13 cellular contexts compared by ENCODE assay signal in genomic region chr4:2761035-2761923, GRCh38. TPM values are rescaled to one million over a fixed set of nuclear protein-coding genes. Genes with fewer than 3 reads are reported as not detected.
DNase-seq lines count a peak whose midpoint lies in the region; ATAC-seq and TF ChIP-seq lines count a peak whose summit lies in the region.
"Had no signal": no experiment of that assay in that cellular context is flagged by ENCODE, and none has a peak within 500 bp of the region (broad histone marks: within the 10 kb centered on the region; RNA-seq: fewer than 3 reads in every experiment).

No MANE protein-coding gene starts in this region.

- no peak overlapping the region for H3K4me3 Mint-ChIP-seq in H9

- H3K4me2 ChIP-seq in H9 (ENCODE audit: insufficient read depth, insufficient read length, low read length) (no peak overlapping the region), mesendoderm (ENCODE audit: low read length) (no peak overlapping the region)

- no peak overlapping the region for H2BK5ac ChIP-seq in H9 (ENCODE audit: insufficient read length, low read length)
- H2BK5ac ChIP-seq in mesendoderm (ENCODE audit: low read length), result no peak overlapping the region

- H3K27ac ChIP-seq in H9 (ENCODE audit: insufficient read length, low read depth, low read length) (no peak overlapping the region), mesendoderm (ENCODE audit: low read depth, low read length) (no peak overlapping the region)
- H3K27ac ChIP-seq: heart left ventricle had no signal

- no peaks in the 10 kb centered on the region for H4K20me1 ChIP-seq in H9 (ENCODE audit: control insufficient read depth, insufficient read depth, insufficient read length)

- no peak overlapping the region for H2AK5ac ChIP-seq in H9 (ENCODE audit: insufficient read length, low read length)
- H2AK5ac ChIP-seq in mesendoderm (ENCODE audit: low read length), result no peak overlapping the region

- H3K27me3 ChIP-seq in H9 (ENCODE audit: insufficient read depth, low read length) (no peaks in the 10 kb centered on the region), mesendoderm (ENCODE audit: insufficient read depth, low read length, poor library complexity) (no peaks in the 10 kb centered on the region)
- H3K27me3 ChIP-seq: heart left ventricle had no signal

- H3K4me1 ChIP-seq in H9 (ENCODE audit: insufficient read depth, low read length) (no peaks in the 10 kb centered on the region), mesendoderm (ENCODE audit: control insufficient read depth, low read depth, low read length) (peaks cover 2% of the 10 kb centered on the region)

- H2BK120ac ChIP-seq in H9 (ENCODE audit: low read depth, low read length, poor library complexity, severe bottlenecking), result no peak overlapping the region
- H2BK120ac ChIP-seq in mesendoderm (ENCODE audit: low read depth, low read length), result no peak overlapping the region

- no peak overlapping the region for H2AFZ ChIP-seq in H9 (ENCODE audit: low read length)

- no peaks in the 10 kb centered on the region for H3K23me2 ChIP-seq in H9 (ENCODE audit: insufficient read length, low read depth, low read length, poor library complexity, severe bottlenecking)

- H2BK20ac ChIP-seq in H9 (ENCODE audit: low read depth, low read length, poor library complexity, severe bottlenecking), result no peak overlapping the region

- no CpG with 5 or more reads among the region's 14 CpGs for WGBS in H9 (ENCODE audit: extremely low coverage, insufficient read length, low lambda C conversion rate)
- no CpG with 5 or more reads among the region's 14 CpGs for WGBS in mesendoderm (ENCODE audit: extremely low coverage, insufficient coverage, low lambda C conversion rate)

- no peak overlapping the region for H2BK15ac ChIP-seq in H9 (ENCODE audit: low read depth, low read length)
- no peak overlapping the region for H2BK15ac ChIP-seq in mesendoderm (replicated peaks; ENCODE audit: low read depth)

- H3T11ph ChIP-seq in H9 (ENCODE audit: low read length), result no peak overlapping the region

- no peak overlapping the region for H4K5ac ChIP-seq in H9 (ENCODE audit: insufficient read length, low read depth, low read length)
- H4K5ac ChIP-seq in mesendoderm (ENCODE audit: low read length), result no peak overlapping the region

- no peak overlapping the region for H3K4me3 ChIP-seq in cardiac fibroblast (replicated peaks in 1 of 2; ENCODE audit: low read depth in 2 of 2, low read length in 2 of 2)
- no peak overlapping the region for H3K4me3 ChIP-seq in mesendoderm (ENCODE audit: low read length)
- H3K4me3 ChIP-seq: heart left ventricle had no signal

- H3K9me3 Mint-ChIP-seq in H9, result peaks cover 6 to 12% of the 10 kb centered on the region in 2 experiments; a peak in 3 of 5 replicates

- H3K79me1 ChIP-seq in H9 (ENCODE audit: insufficient read depth, low read depth, low read length, poor library complexity, severe bottlenecking) (no peaks in the 10 kb centered on the region), mesendoderm (ENCODE audit: low read length) (no peaks in the 10 kb centered on the region)

- no peaks in the 10 kb centered on the region for H3K9me3 ChIP-seq in H9 (ENCODE audit: control insufficient read depth, low read depth, low read length)
- H3K9me3 ChIP-seq: heart left ventricle had no signal

- H3K18ac ChIP-seq in H9 (ENCODE audit: insufficient read length, low read depth, low read length), result no peak overlapping the region
- H3K18ac ChIP-seq in mesendoderm (ENCODE audit: low read length), result no peak overlapping the region

- peaks cover 0 to 6% (median 3%) of the 10 kb centered on the region in 3 experiments; a peak in 4 of 7 replicates for H3K36me3 Mint-ChIP-seq in H9 (ENCODE audit: insufficient read depth in 1 of 3, low read depth in 3 of 3)
- H3K36me3 Mint-ChIP-seq: brain had no signal

- H3K9ac ChIP-seq in H9 (ENCODE audit: extremely low read depth, insufficient read length, low read length) (no peak overlapping the region), mesendoderm (ENCODE audit: low read length) (no peak overlapping the region)

- peaks cover 2% of the 10 kb centered on the region for H3K27me3 Mint-ChIP-seq in H9 (ENCODE audit: low read depth)

- no peak overlapping the region for H3K14ac ChIP-seq in H9 (ENCODE audit: insufficient read depth, low read length)

- H3K79me2 ChIP-seq in H9 (ENCODE audit: insufficient read depth, low read length) (no peaks in the 10 kb centered on the region), mesendoderm (ENCODE audit: control insufficient read depth, insufficient read depth, low read length) (no peaks in the 10 kb centered on the region)

- H3K23ac ChIP-seq in H9 (ENCODE audit: insufficient read length, low read depth, low read length), result no peak overlapping the region
- H3K23ac ChIP-seq in mesendoderm (ENCODE audit: low read length), result no peak overlapping the region

- H3K56ac ChIP-seq in H9 (ENCODE audit: insufficient read length, low read depth, low read length) (no peak overlapping the region), mesendoderm (ENCODE audit: low read length) (peak overlapping the region; percentile 25)

- no peak overlapping the region for H3K27ac Mint-ChIP-seq in H9

- DNase-seq in D341Med (ENCODE audit: low spot score) (peak; percentile 13), H9 (peak; percentile 64), cardiac fibroblast (ENCODE audit: low read depth in 2 of 2) (no peak), mesendoderm (peak; percentile 41), GF-D8 (lab: John Stamatoyannopoulos, UW) (no peak), NCI-H1436 (lab: John Stamatoyannopoulos, UW) (no peak)
- DNase-seq: heart left ventricle; NCI-H82; retina; stimulated activated naive CD4-positive, alpha-beta T cell treated with Interleukin-2 at 50 U/mL for 16 hours had no signal

- H4K8ac ChIP-seq in H9 (replicated peaks; ENCODE audit: insufficient read length, low read depth, low read length) (no peak overlapping the region), mesendoderm (ENCODE audit: low read depth, low read length) (no peak overlapping the region)

- H3K4ac ChIP-seq in H9 (ENCODE audit: low read depth, low read length) (no peak overlapping the region), mesendoderm (ENCODE audit: low read depth, low read length) (no peak overlapping the region)

- peak; percentile 38; the same call in 1 of the 3 replicates for TF ChIP-seq CTCF in H9 (conservative IDR thresholded peaks at IDR 0.05)
- peak; percentile 18 for TF ChIP-seq CTCF in cardiac fibroblast (IDR thresholded peaks at IDR 0.05; ENCODE audit: low read depth, low read length)

- no peak overlapping the region for H2BK12ac ChIP-seq in H9 (ENCODE audit: insufficient read length, low read depth, low read length)

- ATAC-seq in GM21717 (IDR thresholded peaks at IDR 0.05; ENCODE audit: unreplicated experiment) (no peak), HG03025 (IDR thresholded peaks at IDR 0.05; ENCODE audit: low FRiP score, unreplicated experiment) (no peak)

- no peak overlapping the region for H4K91ac ChIP-seq in H9 (ENCODE audit: insufficient read length, low read depth, low read length)

- no peaks in the 10 kb centered on the region for H3K36me3 ChIP-seq in mesendoderm (ENCODE audit: control insufficient read depth, insufficient read depth, low read length)
- H3K36me3 ChIP-seq: heart left ventricle had no signal

- H3K4me1 Mint-ChIP-seq in H9, result peaks cover 17 to 27% of the 10 kb centered on the region in 2 experiments

RNA-seq across cellular contexts. Expression of gene TNIP2, which starts 5.1 kb away (rescaled TPM):
- total RNA-seq in H9 (2021), result 42.2 and 44.7 TPM in 2 replicates
- 23.2 TPM for polyA plus RNA-seq in mesendoderm (2013, experiment 1 of 2)
- 25.0 TPM for polyA plus RNA-seq in mesendoderm (2013, experiment 2 of 2)

RNA-seq across cellular contexts. Expression of gene SH3BP2, which starts 31.6 kb away (rescaled TPM):
- 34.1 and 37.6 TPM in 2 replicates for total RNA-seq in H9 (2021)
- polyA plus RNA-seq in mesendoderm (2013, experiment 1 of 2), result 19.3 TPM
- polyA plus RNA-seq in mesendoderm (2013, experiment 2 of 2), result 19.0 TPM

Comparison
In these comparisons a context has a peak if more than half of its experiments do, and no peak if none do; other contexts are left out.
1. DNase-seq: peak in D341Med (single experiment), H9 (single experiment) and mesendoderm (single experiment); none in cardiac fibroblast (0 of 2), GF-D8 (single experiment) and NCI-H1436 (single experiment).